In the genomic region with DNA sequence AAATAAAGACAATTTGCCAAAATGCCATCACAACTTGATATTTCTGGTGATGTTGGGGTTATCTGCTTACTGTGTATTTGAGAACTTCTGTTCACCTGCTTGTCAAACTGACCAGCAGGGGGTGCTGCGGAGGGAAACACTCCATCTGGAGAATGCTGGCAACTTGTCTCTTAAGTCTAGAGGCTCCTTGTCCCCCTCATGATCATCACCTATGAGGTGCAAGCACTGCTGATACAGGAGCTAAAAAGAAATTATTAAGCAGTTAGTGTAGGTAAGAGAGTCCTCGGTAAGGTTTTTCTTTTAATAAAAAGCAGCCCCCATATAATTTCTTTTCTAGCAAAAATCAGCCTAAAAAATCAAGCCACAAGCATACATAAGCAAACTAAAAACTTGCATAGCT, we compare ENCODE assay signal across 8 cellular contexts. TPM values are rescaled to one million over a fixed set of nuclear protein-coding genes. Genes with fewer than 3 reads are reported as not detected.
DNase-seq lines count a peak whose midpoint lies in the region; ATAC-seq, FAIRE-seq and TF ChIP-seq lines count a peak whose summit lies in the region.
"Had no signal": no experiment of that assay in that cellular context is flagged by ENCODE, and none has a peak within 500 bp of the region (broad histone marks: within the 10 kb centered on the region; RNA-seq: fewer than 3 reads in every experiment).

No MANE protein-coding gene starts in this region.

- no peak overlapping the region for H2AFZ ChIP-seq in PC-3 (ENCODE audit: low read length)

- no peaks in the 10 kb centered on the region for H4K20me1 ChIP-seq in PC-3 (ENCODE audit: low read length)

- no peaks in the 10 kb centered on the region for H3K36me3 Mint-ChIP-seq in activated T-cell treated with anti-CD3 and anti-CD28 coated beads, Interleukin-2, amount 50 U/mL, for 72 hours (ENCODE audit: insufficient read depth in 2 of 2)
- H3K36me3 Mint-ChIP-seq in progenitor cell of endocrine pancreas (ENCODE audit: insufficient read depth), result peaks cover 1% of the 10 kb centered on the region

- H3K4me3 Mint-ChIP-seq in activated T-cell treated with anti-CD3 and anti-CD28 coated beads, Interleukin-2, amount 50 U/mL, for 72 hours, result no peak overlapping the region
- no peak overlapping the region for H3K4me3 Mint-ChIP-seq in progenitor cell of endocrine pancreas (ENCODE audit: low read depth)

- H3K4me3 ChIP-seq in PC-3 (ENCODE audit: low read length), result no peak overlapping the region
- no peak overlapping the region for H3K4me3 ChIP-seq in gastroesophageal sphincter

- H3K36me3 ChIP-seq in PC-3 (ENCODE audit: low read depth, low read length) (no peaks in the 10 kb centered on the region), gastroesophageal sphincter (no peaks in the 10 kb centered on the region)

- no peak overlapping the region for H3K9ac ChIP-seq in PC-3 (ENCODE audit: low read length)

- no peaks in the 10 kb centered on the region for H3K9me3 ChIP-seq in PC-3 (ENCODE audit: low read length)
- H3K9me3 ChIP-seq in gastroesophageal sphincter, result no peaks in the 10 kb centered on the region

- TF ChIP-seq POLR2A in gastroesophageal sphincter (IDR thresholded peaks at IDR 0.05), result no peak

- H3K27me3 ChIP-seq in PC-3 (ENCODE audit: low read length), result peaks cover 48% of the 10 kb centered on the region
- peaks cover 17% of the 10 kb centered on the region for H3K27me3 ChIP-seq in gastroesophageal sphincter

- peak; percentile 5 for FAIRE-seq in urothelium cell line (lab: Jason Lieb, UNC)
- FAIRE-seq: islet of Langerhans had no signal

- no peaks in the 10 kb centered on the region for H3K79me2 ChIP-seq in PC-3 (ENCODE audit: low read length)

- WGBS in gastroesophageal sphincter (ENCODE audit: low coverage in 1 of 2), 2 donors, result 25 to 67% methylated on average over 1 to 2 of the region's 2 CpGs

- H3K9me2 ChIP-seq in PC-3 (replicated peaks; ENCODE audit: low read length), result no peaks in the 10 kb centered on the region

- no peaks in the 10 kb centered on the region for H3K9me3 Mint-ChIP-seq in activated T-cell treated with anti-CD3 and anti-CD28 coated beads, Interleukin-2, amount 50 U/mL, for 72 hours
- no peaks in the 10 kb centered on the region for H3K9me3 Mint-ChIP-seq in progenitor cell of endocrine pancreas (ENCODE audit: low read depth)

- TF ChIP-seq CTCF in GM12874 (IDR thresholded peaks at IDR 0.05; ENCODE audit: insufficient read depth, low read depth, low read length) (peak; percentile 63), PC-3 (conservative IDR thresholded peaks at IDR 0.05; ENCODE audit: low read depth, low read length) (peak; percentile 85), gastroesophageal sphincter (IDR thresholded peaks at IDR 0.05) (peak; percentile 29 to 65 (median 42)), progenitor cell of endocrine pancreas (IDR thresholded peaks at IDR 0.05; ENCODE audit: unreplicated experiment) (peak; percentile 69)

- intact Hi-C loops in PC-3 (cut with micrococcal nuclease), result loop anchor here (1.0 kb wide), 2 partner anchors 83 to 105 kb away; no protein-coding TSS in a partner anchor

- DNase-seq in HEK293T (ENCODE audit: extremely low spot score) (peak; percentile 7), PC-3 (peak; percentile 75), progenitor cell of endocrine pancreas (ENCODE audit: low spot score, unreplicated experiment) (peak; percentile 43), urothelium cell line (ENCODE audit: low spot score) (no peak)
- DNase-seq in activated T-cell treated with anti-CD3 and anti-CD28 coated beads, Interleukin-2, amount 50 U/mL, for 72 hours, result peak; percentile 78 to 81

- no peaks in the 10 kb centered on the region for H3F3A ChIP-seq in PC-3 (ENCODE audit: low read length, unreplicated experiment)

- no peak overlapping the region for H3K27ac ChIP-seq in PC-3 (ENCODE audit: low read length)
- H3K27ac ChIP-seq in gastroesophageal sphincter, result no peak overlapping the region

- H3K4me1 Mint-ChIP-seq in activated T-cell treated with anti-CD3 and anti-CD28 coated beads, Interleukin-2, amount 50 U/mL, for 72 hours (ENCODE audit: low read depth), result peaks cover 6% of the 10 kb centered on the region
- peaks cover 8% of the 10 kb centered on the region for H3K4me1 Mint-ChIP-seq in progenitor cell of endocrine pancreas (ENCODE audit: low read depth)

- no TSS peak for BruUV-seq in PC-3 (replicated peaks; lab: Mats Ljungman, UMichigan)

- H3K4me2 ChIP-seq in PC-3 (ENCODE audit: low read length), result no peak overlapping the region

- ATAC-seq in PC-3, result peak; percentile 51; the same call in 1 of the 2 replicates
- peak; percentile 48 to 64 for ATAC-seq in activated T-cell treated with anti-CD3 and anti-CD28 coated beads, Interleukin-2, amount 50 U/mL, for 72 hours (replicated peaks in 1 of 2)
- ATAC-seq in gastroesophageal sphincter, result no peak

- H3K27ac Mint-ChIP-seq in activated T-cell treated with anti-CD3 and anti-CD28 coated beads, Interleukin-2, amount 50 U/mL, for 72 hours, result no peak overlapping the region
- H3K27ac Mint-ChIP-seq in progenitor cell of endocrine pancreas, result no peak overlapping the region

- peaks cover 7% of the 10 kb centered on the region; the same call in 1 of the 2 replicates for H3K4me1 ChIP-seq in PC-3 (ENCODE audit: insufficient read depth, low read length)
- H3K4me1 ChIP-seq in gastroesophageal sphincter, result no peaks in the 10 kb centered on the region

- CTCF ChIA-PET in HEK293T (lab: Yijun Ruan, JAX) (interaction anchor here (1.8 kb wide), 1 partner anchor 105 kb away, joined by 6 read pairs; no protein-coding TSS in a partner anchor), PC-3 (lab: Charles Lee) (no interaction called here)

- H3K27me3 Mint-ChIP-seq in activated T-cell treated with anti-CD3 and anti-CD28 coated beads, Interleukin-2, amount 50 U/mL, for 72 hours (ENCODE audit: low read depth), result peaks cover 22% of the 10 kb centered on the region
- no peaks in the 10 kb centered on the region for H3K27me3 Mint-ChIP-seq in progenitor cell of endocrine pancreas

- POLR2A ChIA-PET in HEK293T (lab: Yijun Ruan, JAX) (no interaction called here), PC-3 (lab: Charles Lee; ENCODE audit: unreplicated experiment) (no interaction called here)

- no peak for TF ChIP-seq EP300 in gastroesophageal sphincter (IDR thresholded peaks at IDR 0.05)

TF ChIP-seq in HEK293T, 16 proteins besides CTCF, POLR2A, EP300 and RAD21:
- no peak for TF ChIP-seq LEF1 (IDR thresholded peaks at IDR 0.05; ENCODE audit: borderline replicate concordance)
- TF ChIP-seq ELF4 (IDR thresholded peaks at IDR 0.05), result no peak
- no peak for TF ChIP-seq FOXA1 (IDR thresholded peaks at IDR 0.05)
- TF ChIP-seq NFRKB (IDR thresholded peaks at IDR 0.05), result no peak
- TF ChIP-seq BHLHE40 (IDR thresholded peaks at IDR 0.05; ENCODE audit: borderline replicate concordance), result no peak
- TF ChIP-seq, protein P1, sequence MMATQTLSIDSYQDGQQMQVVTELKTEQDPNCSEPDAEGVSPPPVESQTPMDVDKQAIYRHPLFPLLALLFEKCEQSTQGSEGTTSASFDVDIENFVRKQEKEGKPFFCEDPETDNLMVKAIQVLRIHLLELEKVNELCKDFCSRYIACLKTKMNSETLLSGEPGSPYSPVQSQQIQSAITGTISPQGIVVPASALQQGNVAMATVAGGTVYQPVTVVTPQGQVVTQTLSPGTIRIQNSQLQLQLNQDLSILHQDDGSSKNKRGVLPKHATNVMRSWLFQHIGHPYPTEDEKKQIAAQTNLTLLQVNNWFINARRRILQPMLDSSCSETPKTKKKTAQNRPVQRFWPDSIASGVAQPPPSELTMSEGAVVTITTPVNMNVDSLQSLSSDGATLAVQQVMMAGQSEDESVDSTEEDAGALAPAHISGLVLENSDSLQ (IDR thresholded peaks at IDR 0.05), result no peak
- TF ChIP-seq SUZ12 (IDR thresholded peaks at IDR 0.05), result no peak
- TF ChIP-seq FOXM1 (IDR thresholded peaks at IDR 0.05; ENCODE audit: borderline replicate concordance), result no peak
- TF ChIP-seq FOXK2 (IDR thresholded peaks at IDR 0.05), result no peak
- no peak for TF ChIP-seq SP1 (IDR thresholded peaks at IDR 0.05)
- no peak for TF ChIP-seq CTBP1 (IDR thresholded peaks at IDR 0.05; ENCODE audit: borderline replicate concordance)
- no peak for TF ChIP-seq HDGF (IDR thresholded peaks at IDR 0.05; ENCODE audit: borderline replicate concordance)
- no peak for TF ChIP-seq ZNF384 (IDR thresholded peaks at IDR 0.05)
- no peak for TF ChIP-seq ARNT (IDR thresholded peaks at IDR 0.05)
- TF ChIP-seq L3MBTL2 (conservative IDR thresholded peaks at IDR 0.05), result no peak
- TF ChIP-seq TARDBP (IDR thresholded peaks at IDR 0.05), result no peak

RNA-seq across cellular contexts. Expression of a gene that starts 32.7 kb away (rescaled TPM):
- total RNA-seq in PC-3 (2014; rRNA removed) (not detected in 2 replicates), gastroesophageal sphincter (not detected), progenitor cell of endocrine pancreas (not detected in 2 replicates)
- total RNA-seq in activated T-cell treated with anti-CD3 and anti-CD28 coated beads, Interleukin-2, amount 50 U/mL, for 72 hours, result not detected

RNA-seq across cellular contexts. Expression of a gene that starts 53.6 kb away (rescaled TPM):
- total RNA-seq in PC-3 (2014; rRNA removed) (22.5 and 26.7 TPM in 2 replicates), gastroesophageal sphincter (1 to 10 TPM in 1 of 4 donors, under 1 TPM in 1, not detected in 2; 0.13 to 1.4 TPM), progenitor cell of endocrine pancreas (13.8 and 14.7 TPM in 2 replicates)
- 1 to 10 TPM; 7.4 to 9.1 TPM for total RNA-seq in activated T-cell treated with anti-CD3 and anti-CD28 coated beads, Interleukin-2, amount 50 U/mL, for 72 hours
